Comparison of ENCODE assay signal across 20 cellular contexts in genomic region chr18:46068763-46069162, GRCh38. TPM values are rescaled to one million over a fixed set of nuclear protein-coding genes. Genes with fewer than 3 reads are reported as not detected.
A peak's percentile ranks its signal among the peaks of the same experiment; 100 is the strongest.
DNase-seq lines count a peak whose midpoint lies in the region; ATAC-seq, FAIRE-seq and TF ChIP-seq lines count a peak whose summit lies in the region.
"Had no signal": no experiment of that assay in that cellular context is flagged by ENCODE, and none has a peak within 500 bp of the region (broad histone marks: within the 10 kb centered on the region; RNA-seq: fewer than 3 reads in every experiment).

No MANE protein-coding gene starts in this region.

- TF ChIP-seq CTCF in liver (IDR thresholded peaks at IDR 0.05; ENCODE audit: low read depth, low read length, missing input control) (no peak), HepG2 (CRISPR knock-in tag; IDR thresholded peaks at IDR 0.05) (no peak), natural killer cell (IDR thresholded peaks at IDR 0.05) (no peak), D721Med (IDR thresholded peaks at IDR 0.05; ENCODE audit: insufficient read depth, missing control alignments) (no peak)

- H3K4me2 ChIP-seq in HepG2 (ENCODE audit: low read depth, low read length): no peak overlapping the region

- no peaks in the 10 kb centered on the region for H3K79me2 ChIP-seq in HepG2 (ENCODE audit: insufficient read depth, low read length)

- H3K36me3 ChIP-seq in liver (ENCODE audit: control insufficient read depth in 4 of 4, insufficient read depth in 3 of 4, low read depth in 1 of 4, low read length in 3 of 4) (no peaks in the 10 kb centered on the region), HepG2 (replicated peaks in 1 of 2; ENCODE audit: control insufficient read depth in 1 of 2, insufficient read depth in 2 of 2, low read length in 2 of 2) (no peaks in the 10 kb centered on the region)

- H3K27ac Mint-ChIP-seq in dendritic cell treated with granulocyte-macrophage colony-stimulating factor and Interleukin-4, amounts not matched to agents 40 ng/mL and 50 ng/mL, for 4 days: peak overlapping the region; percentile 52
- peak overlapping the region; percentile 61 to 71 for H3K27ac Mint-ChIP-seq in natural killer cell
- H3K27ac Mint-ChIP-seq in activated CD8-positive, alpha-beta T cell treated with anti-CD3 and anti-CD28 coated beads, Interleukin-2, amount 10 ng/mL, durations not matched to agents 7 days and 5 days: no peak overlapping the region
- H3K27ac Mint-ChIP-seq: activated B cell treated with CpG ODN at 0.5 μM for 24 hours; activated CD8-positive, alpha-beta T cell treated with anti-CD3 and anti-CD28 coated beads for 36 hours; CD8-positive, alpha-beta T cell; progenitor cell of endocrine pancreas had no signal

- peak in 1 of 2 donors; percentile 25 for TF ChIP-seq RAD21 in liver (IDR thresholded peaks at IDR 0.05)
- TF ChIP-seq RAD21 in HepG2 (CRISPR knock-in tag; IDR thresholded peaks at IDR 0.05): no peak

- no peak for TF ChIP-seq POLR2A in HepG2 (IDR thresholded peaks at IDR 0.05; ENCODE audit: insufficient read depth in 1 of 2, low read depth in 2 of 2, low read length in 2 of 2)

- no TSS peak for BruUV-seq in HepG2 (replicated peaks; lab: Mats Ljungman, UMichigan)

- peaks cover 9% of the 10 kb centered on the region; the same call in 1 of the 2 replicates for H4K20me1 ChIP-seq in HepG2 (ENCODE audit: insufficient read depth, low read length)

- H2AFZ ChIP-seq in HepG2 (ENCODE audit: low read length): no peak overlapping the region

- peaks cover 32% of the 10 kb centered on the region for H3K36me3 Mint-ChIP-seq in dendritic cell treated with granulocyte-macrophage colony-stimulating factor and Interleukin-4, amounts not matched to agents 40 ng/mL and 50 ng/mL, for 4 days (ENCODE audit: low read depth)
- no peaks in the 10 kb centered on the region for H3K36me3 Mint-ChIP-seq in natural killer cell
- H3K36me3 Mint-ChIP-seq in activated CD8-positive, alpha-beta T cell treated with anti-CD3 and anti-CD28 coated beads, Interleukin-2, amount 10 ng/mL, durations not matched to agents 7 days and 5 days (ENCODE audit: low read depth): no peaks in the 10 kb centered on the region
- H3K36me3 Mint-ChIP-seq: CD8-positive, alpha-beta T cell had no signal

- CTCF ChIA-PET in HepG2 (lab: Yijun Ruan, JAX; ENCODE audit: low intra/inter-chr PET ratio, low total read pairs): no interaction called here
- CTCF ChIA-PET in activated CD8-positive, alpha-beta T cell treated with anti-CD3 and anti-CD28 coated beads, Interleukin-2, amount 10 ng/mL, durations not matched to agents 7 days and 5 days (lab: Charles Lee): interaction anchor here (1.0 to 2.7 kb wide), 2 partner anchors 9 to 93 kb away, joined by 3 to 8 read pairs; no protein-coding TSS in a partner anchor

- FAIRE-seq in HepG2 (lab: Jason Lieb, UNC) (no peak), D721Med (lab: Jason Lieb, UNC) (no peak)
- FAIRE-seq: colon, endothelial cell of umbilical vein, HTR-8/SVneo had no signal

- in situ Hi-C loops in HepG2 (cut with HindIII; ENCODE audit: extremely low pct_ligation_motif_present, low pct_unique_long_range_greater_than_20kb): no loop called here

- H3K9ac ChIP-seq in liver (ENCODE audit: low read depth in 1 of 2, low read length in 2 of 2) (no peak overlapping the region), HepG2 (ENCODE audit: insufficient read depth, low read depth, low read length) (no peak overlapping the region)

- intact Hi-C loops in HepG2 (cut with micrococcal nuclease; ENCODE audit: unreplicated experiment): no loop called here
- intact Hi-C loops in dendritic cell treated with granulocyte-macrophage colony-stimulating factor and Interleukin-4, amounts not matched to agents 40 ng/mL and 50 ng/mL, for 4 days (cut with micrococcal nuclease): no loop called here
- intact Hi-C loops in natural killer cell (cut with micrococcal nuclease): no loop called here

- WGBS in liver: 2% methylated on average over 1 of the region's 1 CpG
- 0% methylated on average over 1 of the region's 1 CpG for WGBS in HepG2 (ENCODE audit: low lambda C conversion rate)

- H3K27me3 ChIP-seq in liver (ENCODE audit: control insufficient read depth in 4 of 4, insufficient read depth in 4 of 4, low read length in 3 of 4): no peaks in the 10 kb centered on the region
- peaks cover 12 to 40% of the 10 kb centered on the region in 2 experiments; a peak in 4 of 5 replicates for H3K27me3 ChIP-seq in HepG2 (ENCODE audit: control insufficient read depth in 1 of 2, insufficient read depth in 2 of 2, low read length in 2 of 2)

- no peak overlapping the region for H3K4me3 ChIP-seq in liver (ENCODE audit: low read depth in 1 of 3, low read length in 3 of 3)
- no peak overlapping the region for H3K4me3 ChIP-seq in HepG2 (replicated peaks in 1 of 3; ENCODE audit: insufficient read depth in 1 of 3, low read depth in 2 of 3, low read length in 3 of 3)

- peaks cover 8 to 35% (median 24%) of the 10 kb centered on the region in 4 donors for H3K4me1 ChIP-seq in liver (ENCODE audit: control insufficient read depth in 4 of 4, insufficient read depth in 4 of 4, low read length in 3 of 4)
- H3K4me1 ChIP-seq in HepG2 (ENCODE audit: insufficient read depth, low read length): peaks cover 21% of the 10 kb centered on the region

- H3K9me3 Mint-ChIP-seq in dendritic cell treated with granulocyte-macrophage colony-stimulating factor and Interleukin-4, amounts not matched to agents 40 ng/mL and 50 ng/mL, for 4 days: no peaks in the 10 kb centered on the region
- no peaks in the 10 kb centered on the region for H3K9me3 Mint-ChIP-seq in natural killer cell
- no peaks in the 10 kb centered on the region for H3K9me3 Mint-ChIP-seq in activated CD8-positive, alpha-beta T cell treated with anti-CD3 and anti-CD28 coated beads, Interleukin-2, amount 10 ng/mL, durations not matched to agents 7 days and 5 days (ENCODE audit: insufficient read depth)
- H3K9me3 Mint-ChIP-seq: CD8-positive, alpha-beta T cell; naive thymus-derived CD8-positive, alpha-beta T cell had no signal

- H3K4me3 Mint-ChIP-seq in dendritic cell treated with granulocyte-macrophage colony-stimulating factor and Interleukin-4, amounts not matched to agents 40 ng/mL and 50 ng/mL, for 4 days: peak overlapping the region; percentile 32
- peak overlapping the region; percentile 52 for H3K4me3 Mint-ChIP-seq in natural killer cell
- H3K4me3 Mint-ChIP-seq in activated CD8-positive, alpha-beta T cell treated with anti-CD3 and anti-CD28 coated beads, Interleukin-2, amount 10 ng/mL, durations not matched to agents 7 days and 5 days: no peak overlapping the region
- H3K4me3 Mint-ChIP-seq: activated B cell treated with CpG ODN at 0.5 μM for 24 hours; activated CD8-positive, alpha-beta T cell treated with anti-CD3 and anti-CD28 coated beads for 36 hours; CD8-positive, alpha-beta T cell had no signal

- no peak for DNase-seq in HepG2 (ENCODE audit: low spot score)
- DNase-seq in natural killer cell: no peak
- DNase-seq in NCI-H524 treated with DMSO at 0.1 percent for 48 hours (lab: John Stamatoyannopoulos, UW): no peak
- no peak for DNase-seq in activated CD8-positive, alpha-beta T cell treated with anti-CD3 and anti-CD28 coated beads, Interleukin-2, amount 10 ng/mL, durations not matched to agents 7 days and 5 days
- DNase-seq in NCI-H1436 (lab: John Stamatoyannopoulos, UW): no peak
- no peak for DNase-seq in D721Med (ENCODE audit: insufficient read length, low spot score)
- DNase-seq: activated B cell treated with CpG ODN at 0.5 μM for 24 hours; activated CD8-positive, alpha-beta T cell treated with anti-CD3 and anti-CD28 coated beads for 36 hours; activated gamma-delta T cell treated with Interleukin-2 at 50 U/mL for 16 hours; naive thymus-derived CD8-positive, alpha-beta T cell; NCI-H146; NCI-H345 had no signal

- no peak for TF ChIP-seq EP300 in HepG2 (IDR thresholded peaks at IDR 0.05; ENCODE audit: low read depth in 2 of 2, low read length in 2 of 2)
- TF ChIP-seq EP300 in HepG2 (CRISPR knock-in tag; IDR thresholded peaks at IDR 0.05; ENCODE audit: borderline replicate concordance): no peak

- POLR2A ChIA-PET in HepG2 (lab: Yijun Ruan, JAX): no interaction called here
- POLR2A ChIA-PET in activated CD8-positive, alpha-beta T cell treated with anti-CD3 and anti-CD28 coated beads, Interleukin-2, amount 10 ng/mL, durations not matched to agents 7 days and 5 days (lab: Charles Lee): no interaction called here

- no peaks in the 10 kb centered on the region for H3K9me3 ChIP-seq in liver (ENCODE audit: control insufficient read depth in 4 of 4, low read length in 3 of 4)
- no peaks in the 10 kb centered on the region for H3K9me3 ChIP-seq in HepG2 (ENCODE audit: low read length)

- no peaks in the 10 kb centered on the region for H3K27me3 Mint-ChIP-seq in dendritic cell treated with granulocyte-macrophage colony-stimulating factor and Interleukin-4, amounts not matched to agents 40 ng/mL and 50 ng/mL, for 4 days
- H3K27me3 Mint-ChIP-seq in natural killer cell (ENCODE audit: low read depth in 2 of 2): no peaks in the 10 kb centered on the region
- H3K27me3 Mint-ChIP-seq in activated CD8-positive, alpha-beta T cell treated with anti-CD3 and anti-CD28 coated beads, Interleukin-2, amount 10 ng/mL, durations not matched to agents 7 days and 5 days (ENCODE audit: low read depth): no peaks in the 10 kb centered on the region
- H3K27me3 Mint-ChIP-seq: activated CD8-positive, alpha-beta T cell treated with anti-CD3 and anti-CD28 coated beads for 36 hours; naive thymus-derived CD8-positive, alpha-beta T cell had no signal

- H3K27ac ChIP-seq in liver (ENCODE audit: low read depth in 1 of 2, low read length in 2 of 2) (peak overlapping the region; percentile 6 to 57), HepG2 (ENCODE audit: extremely low read length, insufficient read depth, low read length) (no peak overlapping the region)

- peaks cover 47% of the 10 kb centered on the region for H3K4me1 Mint-ChIP-seq in dendritic cell treated with granulocyte-macrophage colony-stimulating factor and Interleukin-4, amounts not matched to agents 40 ng/mL and 50 ng/mL, for 4 days (ENCODE audit: low read depth)
- peaks cover 39 to 42% of the 10 kb centered on the region in 2 donors for H3K4me1 Mint-ChIP-seq in natural killer cell
- H3K4me1 Mint-ChIP-seq in activated CD8-positive, alpha-beta T cell treated with anti-CD3 and anti-CD28 coated beads, Interleukin-2, amount 10 ng/mL, durations not matched to agents 7 days and 5 days (ENCODE audit: low read depth): peaks cover 32% of the 10 kb centered on the region

- no peak for ATAC-seq in HepG2
- no peak for ATAC-seq in natural killer cell
- ATAC-seq in activated CD8-positive, alpha-beta T cell treated with anti-CD3 and anti-CD28 coated beads, Interleukin-2, amount 10 ng/mL, durations not matched to agents 7 days and 5 days: no peak
- ATAC-seq: activated CD8-positive, alpha-beta T cell treated with anti-CD3 and anti-CD28 coated beads for 36 hours; CD8-positive, alpha-beta T cell; naive thymus-derived CD8-positive, alpha-beta T cell; Right ventricle myocardium inferior had no signal

RNA-seq across cellular contexts. Expression of gene PSTPIP2, which starts 3.3 kb away (rescaled TPM):
- total RNA-seq in liver (10 to 100 TPM; 12.8 to 14.7 TPM), HepG2 (2016; rRNA removed; fragmentation: Illumina TruSeq; extraction: Trizol) (0.27 and 0.51 TPM in 2 replicates), natural killer cell (10 to 100 TPM; 34.7 to 55.0 (median 46.9) TPM)
- polyA plus RNA-seq in liver (1 to 10 TPM; 4.0 to 4.4 TPM), HepG2 (2011; rRNA removed) (0.24 and 0.25 TPM in 2 replicates)
- 0.18 TPM in 1 of 2 replicates, not detected in the other for total RNA-seq in HepG2 (2016; cell fraction: cytosol; rRNA removed; fragmentation: Illumina TruSeq; extraction: Trizol; ENCODE audit: low read depth)
- 0.22 and 0.30 TPM in 2 replicates for total RNA-seq in HepG2 (2016; cell fraction: insoluble cytoplasmic fraction; rRNA removed; fragmentation: Illumina TruSeq; extraction: Trizol)
- total RNA-seq in HepG2 (2016; cell fraction: membrane; rRNA removed; fragmentation: Illumina TruSeq; extraction: Trizol): 0.12 and 0.17 TPM in 2 replicates
- 0.16 and 0.19 TPM in 2 replicates for total RNA-seq in HepG2 (2016; cell fraction: nucleus; rRNA removed; fragmentation: Illumina TruSeq; extraction: Trizol)
- 0.16 and 0.29 TPM in 2 replicates for polyA plus RNA-seq in HepG2 (2011; cell fraction: cytosol; rRNA removed)
- polyA plus RNA-seq in HepG2 (2011; cell fraction: nucleus; rRNA removed): 0.06 and 0.10 TPM in 2 replicates
- 0.36 and 0.37 TPM in 2 replicates for polyA plus RNA-seq in HepG2 (2012)
- polyA plus RNA-seq in HepG2 (2016; cell fraction: cytosol; fragmentation: Illumina TruSeq; extraction: Trizol; ENCODE audit: low read depth): not detected in 2 replicates
- polyA plus RNA-seq in HepG2 (2016; cell fraction: insoluble cytoplasmic fraction; fragmentation: Illumina TruSeq; extraction: Trizol; ENCODE audit: low read depth): 0.38 and 0.43 TPM in 2 replicates
- polyA plus RNA-seq in HepG2 (2016; cell fraction: membrane; fragmentation: Illumina TruSeq; extraction: Trizol; ENCODE audit: low read depth): 0.08 and 0.09 TPM in 2 replicates
- 0.53 and 0.56 TPM in 2 replicates for polyA plus RNA-seq in HepG2 (2016; cell fraction: nucleus; fragmentation: Illumina TruSeq; extraction: Trizol; ENCODE audit: insufficient read depth, low read depth)
- 0.28 and 1.0 TPM in 2 replicates for polyA minus RNA-seq in HepG2 (2011; rRNA and poly(A)+ RNA removed; ENCODE audit: low replicate concordance)
- polyA minus RNA-seq in HepG2 (2011; cell fraction: cytosol; rRNA and poly(A)+ RNA removed): 0.99 TPM in 1 of 2 replicates, not detected in the other
- 0.37 TPM in 1 of 2 replicates, not detected in the other for polyA minus RNA-seq in HepG2 (2011; cell fraction: nucleus; rRNA and poly(A)+ RNA removed)
- 1 to 10 TPM; 7.7 to 8.5 TPM for total RNA-seq in activated CD8-positive, alpha-beta T cell treated with anti-CD3 and anti-CD28 coated beads, Interleukin-2, amount 10 ng/mL, durations not matched to agents 7 days and 5 days

RNA-seq across cellular contexts. Expression of gene ATP5F1A, which starts 29.3 kb away (rescaled TPM):
- total RNA-seq in liver: 100 to 1,000 TPM; 374 to 618 TPM
- 100 to 1,000 TPM; 267 to 364 TPM for polyA plus RNA-seq in liver
- total RNA-seq in HepG2 (2016; rRNA removed; fragmentation: Illumina TruSeq; extraction: Trizol): 922 and 1,311 TPM in 2 replicates
- total RNA-seq in HepG2 (2016; cell fraction: cytosol; rRNA removed; fragmentation: Illumina TruSeq; extraction: Trizol; ENCODE audit: low read depth): 198 and 244 TPM in 2 replicates
- 940 and 1,285 TPM in 2 replicates for total RNA-seq in HepG2 (2016; cell fraction: insoluble cytoplasmic fraction; rRNA removed; fragmentation: Illumina TruSeq; extraction: Trizol)
- total RNA-seq in HepG2 (2016; cell fraction: membrane; rRNA removed; fragmentation: Illumina TruSeq; extraction: Trizol): 436 and 513 TPM in 2 replicates
- 345 and 358 TPM in 2 replicates for total RNA-seq in HepG2 (2016; cell fraction: nucleus; rRNA removed; fragmentation: Illumina TruSeq; extraction: Trizol)
- polyA plus RNA-seq in HepG2 (2011; rRNA removed): 355 and 459 TPM in 2 replicates
- 632 and 726 TPM in 2 replicates for polyA plus RNA-seq in HepG2 (2011; cell fraction: cytosol; rRNA removed)
- polyA plus RNA-seq in HepG2 (2011; cell fraction: nucleus; rRNA removed): 189 and 204 TPM in 2 replicates
- 422 and 462 TPM in 2 replicates for polyA plus RNA-seq in HepG2 (2012)
- polyA plus RNA-seq in HepG2 (2016; cell fraction: cytosol; fragmentation: Illumina TruSeq; extraction: Trizol; ENCODE audit: low read depth): 150 and 167 TPM in 2 replicates
- 868 and 898 TPM in 2 replicates for polyA plus RNA-seq in HepG2 (2016; cell fraction: insoluble cytoplasmic fraction; fragmentation: Illumina TruSeq; extraction: Trizol; ENCODE audit: low read depth)
- polyA plus RNA-seq in HepG2 (2016; cell fraction: membrane; fragmentation: Illumina TruSeq; extraction: Trizol; ENCODE audit: low read depth): 264 and 311 TPM in 2 replicates
- 317 and 333 TPM in 2 replicates for polyA plus RNA-seq in HepG2 (2016; cell fraction: nucleus; fragmentation: Illumina TruSeq; extraction: Trizol; ENCODE audit: insufficient read depth, low read depth)
- polyA minus RNA-seq in HepG2 (2011; rRNA and poly(A)+ RNA removed; ENCODE audit: low replicate concordance): 762 and 776 TPM in 2 replicates
- polyA minus RNA-seq in HepG2 (2011; cell fraction: cytosol; rRNA and poly(A)+ RNA removed): 448 and 460 TPM in 2 replicates
- polyA minus RNA-seq in HepG2 (2011; cell fraction: nucleus; rRNA and poly(A)+ RNA removed): 137 and 150 TPM in 2 replicates
- total RNA-seq in natural killer cell: 100 to 1,000 TPM; 209 to 218 (median 218) TPM
- 100 to 1,000 TPM; 377 to 385 TPM for total RNA-seq in activated CD8-positive, alpha-beta T cell treated with anti-CD3 and anti-CD28 coated beads, Interleukin-2, amount 10 ng/mL, durations not matched to agents 7 days and 5 days

RNA-seq across cellular contexts. Expression of gene HAUS1, which starts 35.4 kb away (rescaled TPM):
- total RNA-seq in liver: 10 to 100 TPM in 1 of 2 donors, 1 to 10 TPM in 1; 4.5 to 17.9 TPM
- polyA plus RNA-seq in liver: 1 to 10 TPM; 5.6 to 7.4 TPM
- total RNA-seq in HepG2 (2016; rRNA removed; fragmentation: Illumina TruSeq; extraction: Trizol): 59.2 and 90.3 TPM in 2 replicates
- 24.1 and 27.0 TPM in 2 replicates for total RNA-seq in HepG2 (2016; cell fraction: cytosol; rRNA removed; fragmentation: Illumina TruSeq; extraction: Trizol; ENCODE audit: low read depth)
- 59.8 and 92.6 TPM in 2 replicates for total RNA-seq in HepG2 (2016; cell fraction: insoluble cytoplasmic fraction; rRNA removed; fragmentation: Illumina TruSeq; extraction: Trizol)
- total RNA-seq in HepG2 (2016; cell fraction: membrane; rRNA removed; fragmentation: Illumina TruSeq; extraction: Trizol): 30.0 and 34.0 TPM in 2 replicates
- total RNA-seq in HepG2 (2016; cell fraction: nucleus; rRNA removed; fragmentation: Illumina TruSeq; extraction: Trizol): 22.1 and 27.7 TPM in 2 replicates
- polyA plus RNA-seq in HepG2 (2011; rRNA removed): 13.2 and 20.6 TPM in 2 replicates
- polyA plus RNA-seq in HepG2 (2011; cell fraction: cytosol; rRNA removed): 23.4 and 23.6 TPM in 2 replicates
- 8.2 and 10.6 TPM in 2 replicates for polyA plus RNA-seq in HepG2 (2011; cell fraction: nucleus; rRNA removed)
- polyA plus RNA-seq in HepG2 (2012): 21.4 and 30.6 TPM in 2 replicates
- polyA plus RNA-seq in HepG2 (2016; cell fraction: cytosol; fragmentation: Illumina TruSeq; extraction: Trizol; ENCODE audit: low read depth): 18.5 and 19.3 TPM in 2 replicates
- polyA plus RNA-seq in HepG2 (2016; cell fraction: insoluble cytoplasmic fraction; fragmentation: Illumina TruSeq; extraction: Trizol; ENCODE audit: low read depth): 80.8 and 87.3 TPM in 2 replicates
- polyA plus RNA-seq in HepG2 (2016; cell fraction: membrane; fragmentation: Illumina TruSeq; extraction: Trizol; ENCODE audit: low read depth): 23.2 and 25.9 TPM in 2 replicates
- polyA plus RNA-seq in HepG2 (2016; cell fraction: nucleus; fragmentation: Illumina TruSeq; extraction: Trizol; ENCODE audit: insufficient read depth, low read depth): 36.7 and 38.3 TPM in 2 replicates
- polyA minus RNA-seq in HepG2 (2011; rRNA and poly(A)+ RNA removed; ENCODE audit: low replicate concordance): 5.7 and 26.1 TPM in 2 replicates
- polyA minus RNA-seq in HepG2 (2011; cell fraction: cytosol; rRNA and poly(A)+ RNA removed): 15.0 and 18.4 TPM in 2 replicates
- 9.4 and 10.2 TPM in 2 replicates for polyA minus RNA-seq in HepG2 (2011; cell fraction: nucleus; rRNA and poly(A)+ RNA removed)
- 10 to 100 TPM; 15.2 to 20.8 (median 16.3) TPM for total RNA-seq in natural killer cell
- total RNA-seq in activated CD8-positive, alpha-beta T cell treated with anti-CD3 and anti-CD28 coated beads, Interleukin-2, amount 10 ng/mL, durations not matched to agents 7 days and 5 days: 10 to 100 TPM; 63.7 to 65.9 TPM
